Comparison of ENCODE assay signal across 33 cellular contexts in genomic region chr12:14972816-14973215, GRCh38. TPM values are rescaled to one million over a fixed set of nuclear protein-coding genes. Genes with fewer than 3 reads are reported as not detected.
"Had no signal": no experiment of that assay in that cellular context is flagged by ENCODE, and none has a peak within 500 bp of the region (broad histone marks: within the 10 kb centered on the region; RNA-seq: fewer than 3 reads in every experiment).

TSS of gene PDE6H (plus strand) at chr12:14973042. CDS start at chr12:14978013, 4,971 bp downstream.

- H3K36me3 ChIP-seq: colonic mucosa, gastrocnemius medialis, left lung, lower lobe of right lung, sigmoid colon, stomach, transverse colon had no signal

- ATAC-seq: activated CD8-positive, alpha-beta T cell treated with anti-CD3 and anti-CD28 coated beads for 36 hours; activated T-cell treated with anti-CD3 and anti-CD28 coated beads, Interleukin-2, amount 50 U/mL, for 4 hours; body of pancreas; gastrocnemius medialis; left lung; lower lobe of right lung; natural killer cell treated with Interleukin-12 subunit alpha and Interleukin-12 subunit beta and Interleukin-15 and Interleukin-18, amount 100 ng/mL, for 72 hours; psoas muscle; stimulated activated naive B cell treated with anti-CD40 and anti-IgM and Interleukin-4, amounts not matched to agents 10 μg/mL and 1 μg/mL and 100 μg/mL, for 72 hours had no signal

- H3K4me1 ChIP-seq: body of pancreas, colonic mucosa, gastrocnemius medialis, parathyroid adenoma, psoas muscle, sigmoid colon, stomach had no signal

- H3K9me3 ChIP-seq: body of pancreas, colonic mucosa, gastrocnemius medialis, left lung, lower lobe of right lung, psoas muscle, sigmoid colon, stomach, transverse colon had no signal

- H3K36me3 Mint-ChIP-seq: natural killer cell treated with Interleukin-12 subunit alpha and Interleukin-12 subunit beta and Interleukin-15 and Interleukin-18, amount 100 ng/mL, for 72 hours; stimulated activated naive B cell treated with anti-CD40 and anti-IgM and Interleukin-4, amounts not matched to agents 10 μg/mL and 1 μg/mL and 100 μg/mL, for 72 hours had no signal

- H3K27ac ChIP-seq: body of pancreas, colonic mucosa, dorsolateral prefrontal cortex, gastrocnemius medialis, left lung, lower lobe of right lung, parathyroid adenoma, psoas muscle, sigmoid colon, stomach, transverse colon had no signal

- H3K27me3 ChIP-seq: body of pancreas, colonic mucosa, dorsolateral prefrontal cortex, gastrocnemius medialis, left lung, sigmoid colon, stomach, transverse colon had no signal

- H3K27ac Mint-ChIP-seq: activated CD4-positive, alpha-beta T cell treated with anti-CD3 and anti-CD28 coated beads, Interleukin-2, amount 10 ng/mL, durations not matched to agents 7 days and 5 days; activated CD8-positive, alpha-beta T cell treated with anti-CD3 and anti-CD28 coated beads for 36 hours; activated naive CD4-positive, alpha-beta T cell treated with anti-CD3 and anti-CD28 coated beads, Interleukin-2, amount 50 U/mL, for 24 hours; activated T-helper 2 cell treated with anti-CD3 and anti-CD28 coated beads, Interferon-gamma antibody, Interleukin-2, Interleukin-4, amounts not matched to agents 10 μg/mL and 5 μg/mL and 100 μg/mL, durations not matched to agents 14 hours and 24 hours and 36 hours; natural killer cell treated with Interleukin-12 subunit alpha and Interleukin-12 subunit beta and Interleukin-15 and Interleukin-18, amount 100 ng/mL, for 72 hours; stimulated activated naive B cell treated with anti-CD40 and anti-IgM and Interleukin-4, amounts not matched to agents 10 μg/mL and 1 μg/mL and 100 μg/mL, for 72 hours had no signal

- FAIRE-seq: islet of Langerhans, small intestine had no signal

- H3K27me3 Mint-ChIP-seq: activated CD4-positive, alpha-beta T cell treated with anti-CD3 and anti-CD28 coated beads, Interleukin-2, amount 10 ng/mL, durations not matched to agents 7 days and 5 days; activated CD8-positive, alpha-beta T cell treated with anti-CD3 and anti-CD28 coated beads for 36 hours; activated naive CD4-positive, alpha-beta T cell treated with anti-CD3 and anti-CD28 coated beads, Interleukin-2, amount 50 U/mL, for 24 hours; stimulated activated naive B cell treated with anti-CD40 and anti-IgM and Interleukin-4, amounts not matched to agents 10 μg/mL and 1 μg/mL and 100 μg/mL, for 72 hours had no signal

- H3K9me3 Mint-ChIP-seq: activated CD8-positive, alpha-beta T cell treated with anti-CD3 and anti-CD28 coated beads for 36 hours; activated T-cell treated with anti-CD3 and anti-CD28 coated beads, Interleukin-2, amount 50 U/mL, for 4 hours; natural killer cell treated with Interleukin-12 subunit alpha and Interleukin-12 subunit beta and Interleukin-15 and Interleukin-18, amount 100 ng/mL, for 72 hours; stimulated activated naive B cell treated with anti-CD40 and anti-IgM and Interleukin-4, amounts not matched to agents 10 μg/mL and 1 μg/mL and 100 μg/mL, for 72 hours had no signal

- H3K4me3 Mint-ChIP-seq: activated CD4-positive, alpha-beta T cell treated with anti-CD3 and anti-CD28 coated beads, Interleukin-2, amount 10 ng/mL, durations not matched to agents 7 days and 5 days; activated CD8-positive, alpha-beta T cell treated with anti-CD3 and anti-CD28 coated beads for 36 hours; activated naive CD4-positive, alpha-beta T cell treated with anti-CD3 and anti-CD28 coated beads, Interleukin-2, amount 50 U/mL, for 24 hours; activated T-cell treated with anti-CD3 and anti-CD28 coated beads, Interleukin-2, amount 50 U/mL, for 4 hours; natural killer cell treated with Interleukin-12 subunit alpha and Interleukin-12 subunit beta and Interleukin-15 and Interleukin-18, amount 100 ng/mL, for 72 hours; stimulated activated naive B cell treated with anti-CD40 and anti-IgM and Interleukin-4, amounts not matched to agents 10 μg/mL and 1 μg/mL and 100 μg/mL, for 72 hours had no signal

- H3K4me3 ChIP-seq: body of pancreas, colonic mucosa, dorsolateral prefrontal cortex, gastrocnemius medialis, left lung, lower lobe of right lung, psoas muscle, sigmoid colon, stomach, transverse colon had no signal

- DNase-seq: activated CD4-positive, alpha-beta T cell treated with anti-CD3 and anti-CD28 coated beads, Interleukin-2, amount 10 ng/mL, durations not matched to agents 7 days and 5 days; activated CD4-positive, CD25-positive, alpha-beta regulatory T cell treated with anti-CD3 and anti-CD28 coated beads, Interleukin-2, amount 50 U/mL, for 72 hours; activated CD8-positive, alpha-beta T cell treated with anti-CD3 and anti-CD28 coated beads for 36 hours; activated T-cell treated with anti-CD3 and anti-CD28 coated beads, Interleukin-2, amount 50 U/mL, for 4 hours; anterior cingulate cortex; body of pancreas; cerebellar nuclear complex; colonic mucosa; dorsolateral prefrontal cortex; effector memory CD4-positive, alpha-beta T cell; erythroblast; gastrocnemius medialis; glutamatergic neuron; left lung; lower lobe of right lung; mesenchymal stem cell; psoas muscle; sigmoid colon; small intestine; stimulated activated CD4-positive, alpha-beta T cell treated with anti-CD3 and anti-CD28 coated beads, Interleukin-4, amount 100 ng/mL, for 4 hours; stimulated activated CD8-positive, alpha-beta memory T cell treated with anti-CD3 and anti-CD28 coated beads, Interleukin-4, amount 100 ng/mL, for 48 hours; stimulated activated naive B cell treated with anti-CD40 and anti-IgM and Interleukin-4, amounts not matched to agents 10 μg/mL and 1 μg/mL and 100 μg/mL, for 72 hours; stomach; T-helper 9 cell; transverse colon had no signal

RNA-seq across cellular contexts. Expression of gene PDE6H, which starts in this region (rescaled TPM):
- total RNA-seq: activated CD4-positive, alpha-beta T cell treated with anti-CD3 and anti-CD28 coated beads, Interleukin-2, amount 10 ng/mL, durations not matched to agents 7 days and 5 days; activated CD8-positive, alpha-beta T cell treated with anti-CD3 and anti-CD28 coated beads for 36 hours; activated T-cell treated with anti-CD3 and anti-CD28 coated beads, Interleukin-2, amount 50 U/mL, for 4 hours; activated T-helper 2 cell treated with anti-CD3 and anti-CD28 coated beads, Interferon-gamma antibody, Interleukin-2, Interleukin-4, amounts not matched to agents 10 μg/mL and 5 μg/mL and 100 μg/mL, durations not matched to agents 14 hours and 24 hours and 36 hours; body of pancreas; colonic mucosa; gastrocnemius medialis; left lung; natural killer cell treated with Interleukin-12 subunit alpha and Interleukin-12 subunit beta and Interleukin-15 and Interleukin-18, amount 100 ng/mL, for 72 hours; psoas muscle; sigmoid colon; stomach; T-helper 1 cell treated with Interleukin-12 subunit alpha and Interleukin-12 subunit beta and Interleukin-4 antibody, amounts not matched to agents 30 ng/mL and 1 ng/mL, for 36 hours; transverse colon; urinary bladder had no signal
- polyA plus RNA-seq: adipose tissue, psoas muscle, sigmoid colon, small intestine, stomach, urinary bladder had no signal
